Comparison of ENCODE assay signal across 30 cellular contexts in genomic region chr7:44738031-44738730, GRCh38. TPM values are rescaled to one million over a fixed set of nuclear protein-coding genes. Genes with fewer than 3 reads are reported as not detected.
DNase-seq lines count a peak whose midpoint lies in the region; TF ChIP-seq lines count a peak whose summit lies in the region.
"Had no signal": no experiment of that assay in that cellular context is flagged by ENCODE, and none has a peak within 500 bp of the region (broad histone marks: within the 10 kb centered on the region; RNA-seq: fewer than 3 reads in every experiment).

No MANE protein-coding gene starts in this region.

- H2AFZ ChIP-seq in mammary epithelial cell (ENCODE audit: low read depth, low read length): no peak overlapping the region
- H2AFZ ChIP-seq: hepatocyte had no signal

- H3K27me3 ChIP-seq in mammary epithelial cell (ENCODE audit: insufficient read depth, low read length) (no peaks in the 10 kb centered on the region), spleen (replicated peaks in 1 of 7) (no peaks in the 10 kb centered on the region), testis (no peaks in the 10 kb centered on the region)
- H3K27me3 ChIP-seq: BE2C, esophagus muscularis mucosa, gastrocnemius medialis, hepatocyte, transverse colon had no signal

- peak; percentile 13 for DNase-seq in MCF 10A (ENCODE audit: unreplicated experiment)
- no peak for DNase-seq in mammary epithelial cell
- no peak for DNase-seq in RWPE1 (ENCODE audit: low spot score)
- DNase-seq in fibroblast of peridontal ligament (ENCODE audit: extremely low read depth): peak; percentile 23
- DNase-seq in spleen: peak; percentile 28
- DNase-seq in activated naive CD4-positive, alpha-beta T cell (lab: John Stamatoyannopoulos, UW): no peak
- DNase-seq in activated T-helper 2 cell treated with anti-CD3 and anti-CD28 coated beads, Interferon-gamma antibody, Interleukin-2, Interleukin-4, amounts not matched to agents 10 μg/mL and 5 μg/mL and 100 μg/mL, durations not matched to agents 14 hours and 24 hours and 36 hours (ENCODE audit: low spot score): no peak
- no peak for DNase-seq in testis
- DNase-seq: activated CD4-positive, alpha-beta T cell treated with anti-CD3 and anti-CD28 coated beads for 48 hours; activated naive CD4-positive, alpha-beta T cell treated with anti-CD3 and anti-CD28 coated beads, Interleukin-2, amount 50 U/mL, for 16 hours; BE2C; COR-L47; DMS79; endodermal cell; gastrocnemius medialis; Karpas-422; left ventricle myocardium inferior; naive B cell; NCI-H1092; NCI-H187 treated with DMSO at 0.1 percent for 48 hours; NCI-H524; occipital lobe; PC-3; Right ventricle myocardium superior; transverse colon had no signal

- H3K36me3 ChIP-seq in mammary epithelial cell (ENCODE audit: insufficient read depth, low read length): no peaks in the 10 kb centered on the region
- H3K36me3 ChIP-seq in spleen: no peaks in the 10 kb centered on the region
- no peaks in the 10 kb centered on the region for H3K36me3 ChIP-seq in testis (ENCODE audit: low read depth, missing control alignments)
- H3K36me3 ChIP-seq: BE2C, esophagus muscularis mucosa, gastrocnemius medialis, left ventricle myocardium inferior, transverse colon had no signal

- H3K4me3 ChIP-seq in mammary epithelial cell (replicated peaks in 1 of 3; ENCODE audit: insufficient read depth in 1 of 3, low read depth in 2 of 3, low read length in 3 of 3) (no peak overlapping the region), spleen (no peak overlapping the region), testis (no peak overlapping the region)
- H3K4me3 ChIP-seq: coronary artery, esophagus muscularis mucosa, gastrocnemius medialis, hepatocyte, left ventricle myocardium inferior, transverse colon had no signal

- dilution Hi-C loops in mammary epithelial cell (cut with HindIII; ENCODE audit: low sequenced_read_pairs): no loop called here

- TF ChIP-seq CTCF in MCF 10A (IDR thresholded peaks at IDR 0.05; ENCODE audit: unreplicated experiment) (no peak), mammary epithelial cell (conservative IDR thresholded peaks at IDR 0.05 in 1 of 2, IDR thresholded peaks at IDR 0.05 in 1 of 2; ENCODE audit: extremely low read depth in 1 of 2, insufficient read depth in 1 of 2, low read depth in 1 of 2, low read length in 2 of 2) (no peak), RWPE1 (conservative IDR thresholded peaks at IDR 0.05; ENCODE audit: low read depth) (no peak), spleen (IDR thresholded peaks at IDR 0.05 in 8 of 11, conservative IDR thresholded peaks at IDR 0.05 in 3 of 11) (no peak), testis (IDR thresholded peaks at IDR 0.05) (no peak)

- no peak overlapping the region for H3K9ac ChIP-seq in mammary epithelial cell (ENCODE audit: insufficient read depth, low read length)

- CTCF ChIA-PET in MCF 10A (lab: Yijun Ruan, JAX) (interaction anchor here (0.6 to 1.1 kb wide), 4 partner anchors 60 to 837 kb away, joined by 3 to 5 read pairs (median 4); no protein-coding TSS in a partner anchor), mammary epithelial cell (lab: Charles Lee; ENCODE audit: low non-redundant PET) (no interaction called here), RWPE1 (lab: Yijun Ruan, JAX) (interaction anchor here (0.6 kb wide), 1 partner anchor 108 kb away, joined by 5 read pairs; no protein-coding TSS in a partner anchor)

- no peaks in the 10 kb centered on the region for H3K9me3 Mint-ChIP-seq in MCF 10A (ENCODE audit: unreplicated experiment)
- no peaks in the 10 kb centered on the region for H3K9me3 Mint-ChIP-seq in activated T-helper 2 cell treated with anti-CD3 and anti-CD28 coated beads, Interferon-gamma antibody, Interleukin-2, Interleukin-4, amounts not matched to agents 10 μg/mL and 5 μg/mL and 100 μg/mL, durations not matched to agents 14 hours and 24 hours and 36 hours
- H3K9me3 Mint-ChIP-seq: endodermal cell, mesothelial cell of epicardium had no signal

- in situ Hi-C loops in mammary epithelial cell (cut with MboI; ENCODE audit: low sequenced_read_pairs in 2 of 2): no loop called here

- 96% methylated on average over 4 of the region's 4 CpGs for WGBS in mammary epithelial cell (ENCODE audit: low coverage, missing lambda C conversion rate)
- 86 to 96% (median 94%) methylated on average over 4 of the region's 4 CpGs for WGBS in spleen, 5 donors
- 88 to 92% methylated on average over 4 of the region's 4 CpGs for WGBS in testis, 2 donors

- TF ChIP-seq POLR2A in spleen (IDR thresholded peaks at IDR 0.05) (no peak), testis (IDR thresholded peaks at IDR 0.05) (no peak)

- H4K20me1 ChIP-seq in mammary epithelial cell (ENCODE audit: insufficient read depth, low read length): no peaks in the 10 kb centered on the region

- intact Hi-C loops in MCF 10A (cut with micrococcal nuclease) (no loop called here), mammary epithelial cell (cut with micrococcal nuclease) (no loop called here), spleen (cut with DNase I; ENCODE audit: low total_unique reads) (no loop called here), testis (cut with DNase I; ENCODE audit: low total_unique reads) (no loop called here)
- intact Hi-C loops in activated T-helper 2 cell treated with anti-CD3 and anti-CD28 coated beads, Interferon-gamma antibody, Interleukin-2, Interleukin-4, amounts not matched to agents 10 μg/mL and 5 μg/mL and 100 μg/mL, durations not matched to agents 14 hours and 24 hours and 36 hours (cut with micrococcal nuclease): loop anchor here (5.0 kb wide), 1 partner anchor 121 kb away; no protein-coding TSS in a partner anchor

- BruUV-seq in MCF 10A (replicated peaks; lab: Mats Ljungman, UMichigan) (no TSS peak), mammary epithelial cell (replicated peaks; lab: Mats Ljungman, UMichigan) (no TSS peak)

- POLR2A ChIA-PET in MCF 10A (lab: Yijun Ruan, JAX): no interaction called here
- POLR2A ChIA-PET in RWPE1 (lab: Yijun Ruan, JAX; ENCODE audit: low non-redundant PET): no interaction called here

- H3K4me3 Mint-ChIP-seq in MCF 10A (ENCODE audit: unreplicated experiment): no peak overlapping the region
- no peak overlapping the region for H3K4me3 Mint-ChIP-seq in activated T-helper 2 cell treated with anti-CD3 and anti-CD28 coated beads, Interferon-gamma antibody, Interleukin-2, Interleukin-4, amounts not matched to agents 10 μg/mL and 5 μg/mL and 100 μg/mL, durations not matched to agents 14 hours and 24 hours and 36 hours (ENCODE audit: low read depth)
- H3K4me3 Mint-ChIP-seq: endodermal cell, mesothelial cell of epicardium, naive B cell had no signal

- H3K9me3 ChIP-seq in mammary epithelial cell (replicated peaks; ENCODE audit: insufficient read depth, low read length): no peaks in the 10 kb centered on the region
- H3K9me3 ChIP-seq in spleen: no peaks in the 10 kb centered on the region
- H3K9me3 ChIP-seq in testis: no peaks in the 10 kb centered on the region
- H3K9me3 ChIP-seq: BE2C, esophagus muscularis mucosa, gastrocnemius medialis, left ventricle myocardium inferior, transverse colon had no signal

- H3K4me1 Mint-ChIP-seq in MCF 10A (ENCODE audit: insufficient read depth, unreplicated experiment): peaks cover 31% of the 10 kb centered on the region
- H3K4me1 Mint-ChIP-seq in activated T-helper 2 cell treated with anti-CD3 and anti-CD28 coated beads, Interferon-gamma antibody, Interleukin-2, Interleukin-4, amounts not matched to agents 10 μg/mL and 5 μg/mL and 100 μg/mL, durations not matched to agents 14 hours and 24 hours and 36 hours (ENCODE audit: low read depth): peaks cover 11% of the 10 kb centered on the region
- H3K4me1 Mint-ChIP-seq: endodermal cell, mesothelial cell of epicardium had no signal

- no peaks in the 10 kb centered on the region for H3K27me3 Mint-ChIP-seq in MCF 10A (ENCODE audit: insufficient read depth, unreplicated experiment)
- H3K27me3 Mint-ChIP-seq in activated T-helper 2 cell treated with anti-CD3 and anti-CD28 coated beads, Interferon-gamma antibody, Interleukin-2, Interleukin-4, amounts not matched to agents 10 μg/mL and 5 μg/mL and 100 μg/mL, durations not matched to agents 14 hours and 24 hours and 36 hours (ENCODE audit: low read depth): no peaks in the 10 kb centered on the region

- H3K79me2 ChIP-seq in mammary epithelial cell (ENCODE audit: insufficient read depth, low read length): no peaks in the 10 kb centered on the region
- H3K79me2 ChIP-seq: hepatocyte had no signal

- H3K4me2 ChIP-seq in mammary epithelial cell (ENCODE audit: insufficient read depth, low read depth, low read length): no peak overlapping the region
- H3K4me2 ChIP-seq: hepatocyte had no signal

- no peaks in the 10 kb centered on the region for H3K36me3 Mint-ChIP-seq in MCF 10A (ENCODE audit: insufficient read depth, unreplicated experiment)
- H3K36me3 Mint-ChIP-seq in activated T-helper 2 cell treated with anti-CD3 and anti-CD28 coated beads, Interferon-gamma antibody, Interleukin-2, Interleukin-4, amounts not matched to agents 10 μg/mL and 5 μg/mL and 100 μg/mL, durations not matched to agents 14 hours and 24 hours and 36 hours (ENCODE audit: low read depth): no peaks in the 10 kb centered on the region
- H3K36me3 Mint-ChIP-seq: mesothelial cell of epicardium, naive B cell had no signal

- no peak overlapping the region for H3K27ac Mint-ChIP-seq in MCF 10A (ENCODE audit: low read depth, unreplicated experiment)
- no peak overlapping the region for H3K27ac Mint-ChIP-seq in activated T-helper 2 cell treated with anti-CD3 and anti-CD28 coated beads, Interferon-gamma antibody, Interleukin-2, Interleukin-4, amounts not matched to agents 10 μg/mL and 5 μg/mL and 100 μg/mL, durations not matched to agents 14 hours and 24 hours and 36 hours
- H3K27ac Mint-ChIP-seq: endodermal cell, mesothelial cell of epicardium had no signal

- H3K4me1 ChIP-seq in mammary epithelial cell (ENCODE audit: insufficient read depth, low read length): peaks cover 19% of the 10 kb centered on the region
- H3K4me1 ChIP-seq in spleen: peaks cover 0 to 12% (median 3%) of the 10 kb centered on the region in 6 donors
- no peaks in the 10 kb centered on the region for H3K4me1 ChIP-seq in testis
- H3K4me1 ChIP-seq: BE2C, esophagus muscularis mucosa, gastrocnemius medialis, left ventricle myocardium inferior, transverse colon had no signal

- H3K27ac ChIP-seq in mammary epithelial cell (ENCODE audit: insufficient read depth, low read depth, low read length) (no peak overlapping the region), RWPE1 (peak overlapping the region; percentile 77), spleen (no peak overlapping the region), testis (no peak overlapping the region)
- H3K27ac ChIP-seq: coronary artery, esophagus muscularis mucosa, gastrocnemius medialis, hepatocyte, left ventricle myocardium inferior, transverse colon, VCaP had no signal

RNA-seq across cellular contexts. Expression of gene ZMIZ2, which starts 10.5 kb away (rescaled TPM):
- 94.4 and 100 TPM in 2 replicates for total RNA-seq in MCF 10A (2022)
- 10 to 100 TPM in 1 of 2 donors, 1 to 10 TPM in 1; 8.0 to 55.6 TPM for total RNA-seq in mammary epithelial cell
- polyA plus RNA-seq in mammary epithelial cell: 6.0 TPM
- 5.7 TPM for polyA minus RNA-seq in mammary epithelial cell
- total RNA-seq in spleen: 100 to 1,000 TPM in 4 of 7 donors, 10 to 100 TPM in 3; 35.6 to 160 (median 125) TPM
- polyA plus RNA-seq in spleen: 10 to 100 TPM; 27.7 to 95.7 (median 64.5) TPM
- total RNA-seq in activated T-helper 2 cell treated with anti-CD3 and anti-CD28 coated beads, Interferon-gamma antibody, Interleukin-2, Interleukin-4, amounts not matched to agents 10 μg/mL and 5 μg/mL and 100 μg/mL, durations not matched to agents 14 hours and 24 hours and 36 hours: 105 TPM in 2 replicates
- total RNA-seq in testis: 10 to 100 TPM; 47.9 to 85.9 TPM
- 86.6 TPM for polyA plus RNA-seq in testis (ENCODE audit: insufficient read depth, low read depth, low replicate concordance)

RNA-seq across cellular contexts. Expression of gene PPIA, which starts 58.3 kb away (rescaled TPM):
- total RNA-seq in MCF 10A (2022) (2,090 and 2,238 TPM in 2 replicates), mammary epithelial cell (1,000 to 10,000 TPM; 1,812 to 2,252 TPM), spleen (1,000 to 10,000 TPM in 3 of 7 donors, 100 to 1,000 TPM in 4; 877 to 1,659 (median 945) TPM), testis (100 to 1,000 TPM; 616 to 873 TPM)
- polyA plus RNA-seq in mammary epithelial cell (7,269 TPM), spleen (1,000 to 10,000 TPM; 2,690 to 3,651 (median 2,985) TPM), testis (ENCODE audit: insufficient read depth, low read depth, low replicate concordance) (918 TPM)
- polyA minus RNA-seq in mammary epithelial cell: 2,221 TPM
- total RNA-seq in activated T-helper 2 cell treated with anti-CD3 and anti-CD28 coated beads, Interferon-gamma antibody, Interleukin-2, Interleukin-4, amounts not matched to agents 10 μg/mL and 5 μg/mL and 100 μg/mL, durations not matched to agents 14 hours and 24 hours and 36 hours: 2,442 and 2,446 TPM in 2 replicates

Comparison
In these comparisons a context has a peak if more than half of its experiments do, and no peak if none do; other contexts are left out.
1. DNase-seq: peak in MCF 10A (single experiment), fibroblast of peridontal ligament (single experiment) and spleen (single experiment); none in mammary epithelial cell (single experiment), RWPE1 (single experiment), activated naive CD4-positive, alpha-beta T cell (0 of 4), activated T-helper 2 cell treated with anti-CD3 and anti-CD28 coated beads, Interferon-gamma antibody, Interleukin-2, Interleukin-4, amounts not matched to agents 10 μg/mL and 5 μg/mL and 100 μg/mL, durations not matched to agents 14 hours and 24 hours and 36 hours (single experiment) and testis (single experiment).